ENCODE assay signal across 8 cellular contexts in genomic region chr1:64223329-64224151, GRCh38. TPM values are rescaled to one million over a fixed set of nuclear protein-coding genes. Genes with fewer than 3 reads are reported as not detected.
A peak's percentile ranks its signal among the peaks of the same experiment; 100 is the strongest.
DNase-seq lines count a peak whose midpoint lies in the region; ATAC-seq and TF ChIP-seq lines count a peak whose summit lies in the region.

No MANE protein-coding gene starts in this region.

- peak; percentile 25 for DNase-seq in GM10266 (ENCODE audit: extremely low spot score)
- no peak for DNase-seq in HCT116 (ENCODE audit: low read depth, low spot score)
- DNase-seq in foreskin keratinocyte: peak; percentile 67 to 85
- DNase-seq in sigmoid colon: no peak
- DNase-seq in stimulated activated naive CD4-positive, alpha-beta T cell treated with Interleukin-2 at 50 U/mL for 16 hours (lab: John Stamatoyannopoulos, UW): no peak
- no peak for DNase-seq in activated CD4-positive, alpha-beta T cell treated with anti-CD3 and anti-CD28 coated beads, Interleukin-2, amount 50 U/mL, for 4 hours

- no TSS peak for BruUV-seq in HCT116 (replicated peaks; lab: Mats Ljungman, UMichigan)

- 55 to 61% methylated on average over 7 of the region's 7 CpGs for WGBS in sigmoid colon, 2 donors

- H3K27me3 ChIP-seq in HCT116 (ENCODE audit: insufficient read depth, low read length): no peaks in the 10 kb centered on the region
- peaks cover 4% of the 10 kb centered on the region; the same call in 1 of the 2 replicates for H3K27me3 ChIP-seq in OCI-LY3 (ENCODE audit: low read depth, low read length)
- H3K27me3 ChIP-seq in foreskin keratinocyte: peaks cover 24% of the 10 kb centered on the region
- no peaks in the 10 kb centered on the region for H3K27me3 ChIP-seq in sigmoid colon

- H4K20me1 ChIP-seq in HCT116 (ENCODE audit: insufficient read depth) (no peaks in the 10 kb centered on the region), OCI-LY3 (ENCODE audit: insufficient read depth, low read length) (no peaks in the 10 kb centered on the region)

- H2AFZ ChIP-seq in HCT116 (ENCODE audit: low read depth, low read length, poor library complexity, severe bottlenecking) (peak overlapping the region; percentile 56), OCI-LY3 (ENCODE audit: low read depth, low read length) (no peak overlapping the region)

- H3K36me3 ChIP-seq in HCT116 (ENCODE audit: control insufficient read depth in 1 of 2, insufficient read depth in 2 of 2, low read length in 2 of 2) (no peaks in the 10 kb centered on the region), OCI-LY3 (replicated peaks; ENCODE audit: low read depth, low read length) (no peaks in the 10 kb centered on the region), sigmoid colon (no peaks in the 10 kb centered on the region)

- H3K79me2 ChIP-seq in HCT116 (ENCODE audit: insufficient read depth, low read length) (no peaks in the 10 kb centered on the region), OCI-LY3 (ENCODE audit: low read length) (no peaks in the 10 kb centered on the region)

- ATAC-seq in HCT116: peak; percentile 40; the same call in 1 of the 2 replicates
- peak; percentile 96 for ATAC-seq in foreskin keratinocyte
- ATAC-seq in HG02588 (IDR thresholded peaks at IDR 0.05; ENCODE audit: unreplicated experiment): no peak

- peak overlapping the region; percentile 12; the same call in 1 of the 2 replicates for H3K4me2 ChIP-seq in HCT116 (ENCODE audit: low read length)
- H3K4me2 ChIP-seq in OCI-LY3 (ENCODE audit: low read length): peak overlapping the region; percentile 3; the same call in 1 of the 2 replicates

- no peaks in the 10 kb centered on the region for H3K9me2 ChIP-seq in HCT116 (ENCODE audit: insufficient read depth)

- intact Hi-C loops in HCT116 (cut with micrococcal nuclease) (no loop called here), sigmoid colon (cut with DNase I) (no loop called here)

- RAD21 ChIA-PET in HCT116 (lab: Charles Lee; ENCODE audit: low non-redundant PET in 1 of 2, low total read pairs in 2 of 2, uncharacterized antibody in 2 of 2, unreplicated experiment in 2 of 2): no interaction called here

- TF ChIP-seq EP300 in sigmoid colon (IDR thresholded peaks at IDR 0.05): no peak

- TF ChIP-seq CTCF in GM10266 (IDR thresholded peaks at IDR 0.05; ENCODE audit: control insufficient read depth, insufficient read depth, low read depth, missing control alignments): no peak
- TF ChIP-seq CTCF in HCT116 (IDR thresholded peaks at IDR 0.05 in 2 of 3, conservative IDR thresholded peaks at IDR 0.05 in 1 of 3; ENCODE audit: borderline replicate concordance in 1 of 3, insufficient read depth in 1 of 3, low read depth in 2 of 3, low read length in 2 of 3): no peak
- TF ChIP-seq CTCF in OCI-LY3 (IDR thresholded peaks at IDR 0.05; ENCODE audit: low read depth, low read length): no peak
- TF ChIP-seq CTCF in foreskin keratinocyte (conservative IDR thresholded peaks at IDR 0.05): no peak
- no peak for TF ChIP-seq CTCF in sigmoid colon (IDR thresholded peaks at IDR 0.05)

- TF ChIP-seq RAD21 in HCT116 (IDR thresholded peaks at IDR 0.05; ENCODE audit: low read depth): no peak

- H3K9ac ChIP-seq in HCT116 (ENCODE audit: low read length) (no peak overlapping the region), OCI-LY3 (ENCODE audit: low read length) (no peak overlapping the region)

- H3K4me3 ChIP-seq in HCT116 (replicated peaks in 1 of 2; ENCODE audit: low read depth in 1 of 2, low read length in 2 of 2) (no peak overlapping the region), OCI-LY3 (ENCODE audit: low read length) (no peak overlapping the region), sigmoid colon (no peak overlapping the region)

- no peak overlapping the region for H3K27ac ChIP-seq in HCT116 (ENCODE audit: low read depth, low read length)
- H3K27ac ChIP-seq in OCI-LY3 (ENCODE audit: low read length): no peak overlapping the region
- no peak overlapping the region for H3K27ac ChIP-seq in foreskin keratinocyte
- no peak overlapping the region for H3K27ac ChIP-seq in sigmoid colon

- H3K4me1 ChIP-seq in HCT116 (ENCODE audit: control insufficient read depth in 1 of 2, insufficient read depth in 2 of 2, low read length in 2 of 2) (peaks cover 0 to 9% of the 10 kb centered on the region in 2 experiments; a peak in 2 of 4 replicates), OCI-LY3 (ENCODE audit: low read length) (peaks cover 9% of the 10 kb centered on the region), foreskin keratinocyte (peaks cover 8% of the 10 kb centered on the region), sigmoid colon (no peaks in the 10 kb centered on the region)

- POLR2A ChIA-PET in HCT116 (lab: Charles Lee): no interaction called here

- CTCF ChIA-PET in HCT116 (lab: Charles Lee): no interaction called here

- H3K9me3 ChIP-seq in HCT116 (ENCODE audit: control insufficient read depth in 1 of 2, insufficient read depth in 1 of 2, low read depth in 1 of 2, low read length in 2 of 2): no peaks in the 10 kb centered on the region
- H3K9me3 ChIP-seq in OCI-LY3 (ENCODE audit: insufficient read depth, low read length): no peaks in the 10 kb centered on the region
- H3K9me3 ChIP-seq in sigmoid colon: no peaks in the 10 kb centered on the region

- TF ChIP-seq POLR2A in HCT116 (IDR thresholded peaks at IDR 0.05; ENCODE audit: borderline replicate concordance, extremely low read depth, insufficient read depth, insufficient read length) (no peak), sigmoid colon (IDR thresholded peaks at IDR 0.05) (no peak)

TF ChIP-seq in HCT116, 20 proteins besides CTCF, POLR2A, EP300 and RAD21:
- TF ChIP-seq SRF (IDR thresholded peaks at IDR 0.05; ENCODE audit: low read depth) (no peak), FOSL1 (IDR thresholded peaks at IDR 0.05; ENCODE audit: low read depth) (peak; percentile 49; the same call in 1 of the 2 replicates), YY1 (IDR thresholded peaks at IDR 0.05; ENCODE audit: extremely low read depth, insufficient replicate concordance, low read depth, low read length) (no peak), JUND (IDR thresholded peaks at IDR 0.05) (peak; percentile 33; the same call in 1 of the 2 replicates), POLR2AphosphoS5 (IDR thresholded peaks at IDR 0.05; ENCODE audit: low read depth, low read length) (no peak), TCF7L2 (IDR thresholded peaks at IDR 0.05; ENCODE audit: borderline replicate concordance, extremely low read depth, insufficient read depth, insufficient read length) (no peak)
TF ChIP-seq in HCT116: peak in this region for 2.

RNA-seq across cellular contexts. Expression of gene UBE2U, which starts 20.1 kb away (rescaled TPM):
- total RNA-seq in HCT116 (2021; ENCODE audit: unreplicated experiment): not detected
- polyA plus RNA-seq in HCT116 (2012): not detected in 2 replicates
- not detected in 2 replicates for total RNA-seq in foreskin keratinocyte
- not detected in 2 replicates for polyA plus RNA-seq in foreskin keratinocyte
- total RNA-seq in sigmoid colon: not detected
- polyA plus RNA-seq in sigmoid colon: not detected

Comparison
In these comparisons a context has a peak if more than half of its experiments do, and no peak if none do; other contexts are left out.
1. DNase-seq: peak in GM10266 (single experiment) and foreskin keratinocyte (2 of 2); none in HCT116 (single experiment), sigmoid colon (single experiment), stimulated activated naive CD4-positive, alpha-beta T cell treated with Interleukin-2 at 50 U/mL for 16 hours (single experiment) and activated CD4-positive, alpha-beta T cell treated with anti-CD3 and anti-CD28 coated beads, Interleukin-2, amount 50 U/mL, for 4 hours (0 of 2).